In genomic region chr11:108122166-108122628, GRCh38 we compare ENCODE assay signal across 8 cellular contexts. TPM values are rescaled to one million over a fixed set of nuclear protein-coding genes. Genes with fewer than 3 reads are reported as not detected.
A peak's percentile ranks its signal among the peaks of the same experiment; 100 is the strongest.
DNase-seq lines count a peak whose midpoint lies in the region; ATAC-seq and TF ChIP-seq lines count a peak whose summit lies in the region.

No MANE protein-coding gene starts in this region.

- H3K27me3 ChIP-seq in PC-9 (ENCODE audit: insufficient read depth, low read depth) (no peaks in the 10 kb centered on the region), duodenal mucosa (ENCODE audit: control insufficient read depth in 1 of 2, insufficient read depth in 2 of 2, low read length in 2 of 2) (no peaks in the 10 kb centered on the region), mucosa of stomach (ENCODE audit: control insufficient read depth, insufficient read depth, low read length) (no peaks in the 10 kb centered on the region)

- peak; percentile 69 for DNase-seq in NCI-H2227 (lab: John Stamatoyannopoulos, UW; ENCODE audit: unreplicated experiment)
- no peak for DNase-seq in NCI-H2227 treated with DMSO at 0.1 percent for 48 hours (lab: John Stamatoyannopoulos, UW)
- no peak for DNase-seq in PC-9
- DNase-seq in CD1c-positive myeloid dendritic cell (ENCODE audit: extremely low spot score), result no peak
- no peak for DNase-seq in DMS153 treated with DMSO at 0.1 percent for 48 hours (lab: John Stamatoyannopoulos, UW; ENCODE audit: unreplicated experiment)

- CTCF ChIA-PET in PC-9 (lab: Charles Lee), result no interaction called here

- no peaks in the 10 kb centered on the region for H3K9me2 ChIP-seq in PC-9 (ENCODE audit: insufficient read depth)

- H3K4me1 ChIP-seq in PC-9 (replicated peaks; ENCODE audit: insufficient read depth) (peaks cover 12% of the 10 kb centered on the region), duodenal mucosa (ENCODE audit: control insufficient read depth in 1 of 2, insufficient read depth in 2 of 2, low read length in 2 of 2) (peaks cover 26 to 33% of the 10 kb centered on the region in 2 donors), mucosa of stomach (ENCODE audit: control insufficient read depth, insufficient read depth, low read length) (peaks cover 20% of the 10 kb centered on the region)

- H3K9me3 ChIP-seq in PC-9 (ENCODE audit: insufficient read depth, low read depth) (no peaks in the 10 kb centered on the region), duodenal mucosa (ENCODE audit: control insufficient read depth in 1 of 2, low read length in 2 of 2) (no peaks in the 10 kb centered on the region), mucosa of stomach (ENCODE audit: control insufficient read depth, low read length) (no peaks in the 10 kb centered on the region)

- H4K20me1 ChIP-seq in PC-9 (ENCODE audit: insufficient read depth), result no peaks in the 10 kb centered on the region

- H3K9ac ChIP-seq in duodenal mucosa (ENCODE audit: low read depth in 1 of 2, low read length in 2 of 2), result peak overlapping the region; percentile 54 to 85
- peak overlapping the region; percentile 85 for H3K9ac ChIP-seq in mucosa of stomach (ENCODE audit: low read length)

- POLR2A ChIA-PET in PC-9 (lab: Charles Lee; ENCODE audit: unreplicated experiment), result no interaction called here

- H3K4me3 ChIP-seq in PC-9 (peak overlapping the region; percentile 92), duodenal mucosa (ENCODE audit: low read depth in 1 of 2, low read length in 2 of 2) (peak overlapping the region; percentile 84), mucosa of stomach (ENCODE audit: low read length) (peak overlapping the region; percentile 92)

- ATAC-seq in GM18858 (IDR thresholded peaks at IDR 0.05; ENCODE audit: unreplicated experiment), result no peak

- H3K27ac ChIP-seq in PC-9 (no peak overlapping the region), duodenal mucosa (ENCODE audit: low read depth, low read length) (peak overlapping the region; percentile 97)

- peak overlapping the region; percentile 99 for H2AFZ ChIP-seq in PC-9

- intact Hi-C loops in PC-9 (cut with micrococcal nuclease; ENCODE audit: unreplicated experiment), result loop anchor here (5.0 kb wide), 1 partner anchor 470 kb away; the partner anchor contains the start of gene EXPH5

- peak overlapping the region; percentile 93 for H3K4me2 ChIP-seq in PC-9

- no peaks in the 10 kb centered on the region for H3F3A ChIP-seq in PC-9 (ENCODE audit: insufficient read depth, low read depth)

- no peak for TF ChIP-seq CTCF in PC-9 (conservative IDR thresholded peaks at IDR 0.05)

- peaks cover 19% of the 10 kb centered on the region; the same call in 1 of the 2 replicates for H3K79me2 ChIP-seq in PC-9 (ENCODE audit: low read depth)

- no peaks in the 10 kb centered on the region for H3K36me3 ChIP-seq in PC-9 (ENCODE audit: low read depth)
- peaks cover 0 to 3% of the 10 kb centered on the region in 2 donors for H3K36me3 ChIP-seq in duodenal mucosa (ENCODE audit: control insufficient read depth in 1 of 2, insufficient read depth in 2 of 2, low read length in 2 of 2)
- H3K36me3 ChIP-seq in mucosa of stomach (ENCODE audit: control insufficient read depth, insufficient read depth, low read length), result no peaks in the 10 kb centered on the region

- BruUV-seq in PC-9 (replicated peaks; lab: Mats Ljungman, UMichigan), result TSS peak; percentile 38

RNA-seq across cellular contexts. Expression of gene ACAT1, which starts 0.8 kb away (rescaled TPM):
- total RNA-seq in PC-9 (2021), result 31.8 and 34.4 TPM in 2 replicates
